1 cellular context compared by ENCODE assay signal in genomic region chr13:71046360-71047079, GRCh38.
TF ChIP-seq lines count a peak whose summit lies in the region.

No MANE protein-coding gene starts in this region.

TF ChIP-seq in H1, 55 proteins besides CTCF, POLR2A, EP300 and RAD21 (continued from another document):
- TF ChIP-seq CHD7 (IDR thresholded peaks at IDR 0.05; ENCODE audit: insufficient replicate concordance, low read length) (no peak), CTBP2 (IDR thresholded peaks at IDR 0.05; ENCODE audit: borderline replicate concordance, insufficient read depth, insufficient read length, low read length) (no peak), RBBP5 (IDR thresholded peaks at IDR 0.05; ENCODE audit: borderline replicate concordance, low read depth, low read length) (no peak), ZNF274 (IDR thresholded peaks at IDR 0.05; ENCODE audit: borderline replicate concordance, extremely low read depth, low read length) (no peak), MAX (IDR thresholded peaks at IDR 0.05) (no peak), TEAD4 (IDR thresholded peaks at IDR 0.05; ENCODE audit: low read depth, low read length) (no peak)
